ENCODE assay signal across 15 cellular contexts in the genomic region with DNA sequence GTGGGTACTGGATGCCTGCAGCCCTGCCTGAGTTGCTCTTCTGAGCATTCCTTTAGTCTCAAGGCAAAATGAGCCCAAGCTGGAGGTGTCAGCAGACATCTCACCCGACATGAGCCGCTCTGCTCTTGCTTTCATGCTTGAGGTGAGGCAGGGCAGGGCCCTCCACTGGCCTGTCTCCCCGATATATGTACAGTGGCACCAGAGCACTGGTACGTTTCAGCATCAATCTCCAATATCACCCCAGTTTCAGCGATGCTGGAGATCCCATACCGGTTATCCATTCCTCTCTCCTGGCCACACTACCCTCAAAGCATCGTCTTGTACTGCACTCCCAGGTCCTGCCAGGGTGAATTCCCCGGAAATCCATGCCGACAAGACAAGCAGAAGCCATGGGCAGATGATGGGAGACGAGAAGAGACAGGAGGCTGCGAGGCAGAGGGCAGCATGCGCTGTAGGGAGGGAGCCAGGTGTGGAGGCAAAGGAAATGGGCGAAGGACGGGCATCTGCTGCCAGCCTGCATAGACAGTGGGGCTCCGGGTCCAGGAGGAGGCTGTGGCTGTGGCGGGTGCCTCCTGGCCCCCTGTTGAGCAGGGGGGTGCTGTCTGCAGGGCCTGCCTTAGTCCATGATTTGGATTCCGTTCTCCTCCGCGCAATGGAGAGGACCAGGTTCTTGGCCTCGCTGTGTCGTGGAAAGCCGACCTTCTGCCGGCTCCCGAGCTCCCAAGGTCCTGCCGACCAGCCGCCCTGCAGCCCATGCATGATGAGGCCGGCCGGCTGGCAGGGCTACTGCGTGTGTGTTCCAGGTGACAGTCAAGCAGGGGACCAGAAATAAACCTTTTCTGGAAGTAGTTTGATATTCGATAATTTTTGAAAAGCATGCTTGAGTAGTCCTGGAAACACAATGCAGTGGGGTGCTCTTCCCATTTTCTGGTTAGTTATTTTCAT.
DNase-seq lines count a peak whose midpoint lies in the region; ATAC-seq and TF ChIP-seq lines count a peak whose summit lies in the region.
"Had no signal": no experiment of that assay in that cellular context is flagged by ENCODE, and none has a peak within 500 bp of the region (broad histone marks: within the 10 kb centered on the region; RNA-seq: fewer than 3 reads in every experiment).

No MANE protein-coding gene starts in this region.

- H3K4me3 Mint-ChIP-seq in type B pancreatic cell: no peak overlapping the region
- no peak overlapping the region for H3K4me3 Mint-ChIP-seq in activated T-cell treated with anti-CD3 and anti-CD28 coated beads, Interleukin-2, amount 50 U/mL, for 24 hours
- H3K4me3 Mint-ChIP-seq: CD4-positive, alpha-beta memory T cell had no signal

- no peak overlapping the region for H3K27ac Mint-ChIP-seq in type B pancreatic cell
- H3K27ac Mint-ChIP-seq in activated T-cell treated with anti-CD3 and anti-CD28 coated beads, Interleukin-2, amount 50 U/mL, for 24 hours: no peak overlapping the region
- H3K27ac Mint-ChIP-seq: CD4-positive, alpha-beta memory T cell had no signal

- no peaks in the 10 kb centered on the region for H3K36me3 Mint-ChIP-seq in type B pancreatic cell
- no peaks in the 10 kb centered on the region for H3K36me3 Mint-ChIP-seq in activated T-cell treated with anti-CD3 and anti-CD28 coated beads, Interleukin-2, amount 50 U/mL, for 24 hours (ENCODE audit: low read depth)
- H3K36me3 Mint-ChIP-seq: CD4-positive, alpha-beta memory T cell had no signal

- no peak overlapping the region for H3K4me2 ChIP-seq in neuronal stem cell (ENCODE audit: insufficient read depth, low read length, poor library complexity, severe bottlenecking)
- H3K4me2 ChIP-seq: A549 had no signal

- H4K91ac ChIP-seq in neuronal stem cell (ENCODE audit: low read depth, low read length, poor library complexity): no peak overlapping the region

- H3K4me1 ChIP-seq in esophagus muscularis mucosa (no peaks in the 10 kb centered on the region), neuronal stem cell (ENCODE audit: control insufficient read depth in 2 of 2, insufficient read depth in 1 of 2, low read depth in 1 of 2, low read length in 2 of 2) (peaks cover 3% of the 10 kb centered on the region in 2 donors)
- H3K4me1 ChIP-seq: A549, BE2C had no signal

- H3K27me3 Mint-ChIP-seq in type B pancreatic cell: peaks cover 3% of the 10 kb centered on the region
- H3K27me3 Mint-ChIP-seq in activated T-cell treated with anti-CD3 and anti-CD28 coated beads, Interleukin-2, amount 50 U/mL, for 24 hours: peaks cover 3% of the 10 kb centered on the region

- H3K27ac ChIP-seq in coronary artery (no peak overlapping the region), esophagus muscularis mucosa (replicated peaks in 1 of 4) (no peak overlapping the region), neuronal stem cell (replicated peaks; ENCODE audit: low read length) (no peak overlapping the region)
- H3K27ac ChIP-seq: A549, C4-2B had no signal

- no peak overlapping the region for H4K8ac ChIP-seq in neuronal stem cell (ENCODE audit: low read depth, low read length)

- peak overlapping the region; percentile 8 for H2AK5ac ChIP-seq in neuronal stem cell (ENCODE audit: low read depth, low read length)

- peak; percentile 26 for DNase-seq in coronary artery (ENCODE audit: low spot score)
- peak; percentile 89 for DNase-seq in esophagus muscularis mucosa (ENCODE audit: extremely low spot score)
- DNase-seq in neuronal stem cell (ENCODE audit: low spot score): no peak
- DNase-seq in type B pancreatic cell (ENCODE audit: extremely low spot score, unreplicated experiment): peak; percentile 56
- no peak for DNase-seq in NCI-H2107 (lab: John Stamatoyannopoulos, UW)
- DNase-seq in activated T-cell treated with anti-CD3 and anti-CD28 coated beads, Interleukin-2, amount 50 U/mL, for 24 hours: no peak
- DNase-seq: BE2C; CD4-positive, alpha-beta memory T cell; DMS79; GOT3; IMR-90 had no signal

- H3K4ac ChIP-seq in neuronal stem cell (ENCODE audit: low read length): no peak overlapping the region

- no peak overlapping the region for H2BK5ac ChIP-seq in neuronal stem cell (ENCODE audit: low read length)

- H3K4me1 Mint-ChIP-seq in type B pancreatic cell (ENCODE audit: unreplicated experiment): peaks cover 4% of the 10 kb centered on the region
- no peaks in the 10 kb centered on the region for H3K4me1 Mint-ChIP-seq in activated T-cell treated with anti-CD3 and anti-CD28 coated beads, Interleukin-2, amount 50 U/mL, for 24 hours (ENCODE audit: low read depth)
- H3K4me1 Mint-ChIP-seq: CD4-positive, alpha-beta memory T cell had no signal

- H3K18ac ChIP-seq in neuronal stem cell (ENCODE audit: low read length): no peak overlapping the region

- TF ChIP-seq POLR2A in esophagus muscularis mucosa (IDR thresholded peaks at IDR 0.05; ENCODE audit: low read depth): no peak

- no peak for ATAC-seq in GM19395 (IDR thresholded peaks at IDR 0.05; ENCODE audit: unreplicated experiment)
- ATAC-seq: A549, GM12878 had no signal

- TF ChIP-seq CTCF in coronary artery (IDR thresholded peaks at IDR 0.05) (no peak), esophagus muscularis mucosa (IDR thresholded peaks at IDR 0.05) (no peak), type B pancreatic cell (conservative IDR thresholded peaks at IDR 0.05) (no peak)

- H2AFZ ChIP-seq in neuronal stem cell (ENCODE audit: low read length): no peak overlapping the region

- H2BK120ac ChIP-seq in neuronal stem cell (ENCODE audit: low read depth, low read length): no peak overlapping the region

- peaks cover 1% of the 10 kb centered on the region for H3K79me1 ChIP-seq in neuronal stem cell (ENCODE audit: low read depth, low read length)

- H3K9ac ChIP-seq in neuronal stem cell (ENCODE audit: low read depth, low read length, poor library complexity): no peak overlapping the region

- intact Hi-C loops in esophagus muscularis mucosa (cut with DNase I): no loop called here

- no peaks in the 10 kb centered on the region for H3K36me3 ChIP-seq in esophagus muscularis mucosa
- H3K36me3 ChIP-seq in neuronal stem cell (replicated peaks in 1 of 2; ENCODE audit: control insufficient read depth in 2 of 2, insufficient read depth in 2 of 2, low read length in 2 of 2): no peaks in the 10 kb centered on the region
- H3K36me3 ChIP-seq: BE2C had no signal

- H3K4me3 ChIP-seq in coronary artery: no peak overlapping the region
- H3K4me3 ChIP-seq in esophagus muscularis mucosa: no peak overlapping the region
- no peak overlapping the region for H3K4me3 ChIP-seq in neuronal stem cell (ENCODE audit: low read length in 2 of 2)
- H3K4me3 ChIP-seq: A549, GM12878 had no signal

- no peak overlapping the region for H2BK15ac ChIP-seq in neuronal stem cell (ENCODE audit: low read length)

- H3K23ac ChIP-seq in neuronal stem cell (ENCODE audit: low read depth, low read length, poor library complexity): peak overlapping the region; percentile 23

- H3K9me3 Mint-ChIP-seq in type B pancreatic cell: no peaks in the 10 kb centered on the region
- peaks cover 2% of the 10 kb centered on the region for H3K9me3 Mint-ChIP-seq in activated T-cell treated with anti-CD3 and anti-CD28 coated beads, Interleukin-2, amount 50 U/mL, for 24 hours

- no peak for TF ChIP-seq EP300 in esophagus muscularis mucosa (IDR thresholded peaks at IDR 0.05)

- 85% methylated on average over 28 of the region's 30 CpGs for WGBS in esophagus muscularis mucosa
- WGBS in neuronal stem cell (ENCODE audit: extremely low coverage in 2 of 2, insufficient read length in 2 of 2, insufficient replicate concordance in 1 of 2), 2 donors: no CpG with 5 or more reads among the region's 30 CpGs

- H3K14ac ChIP-seq in neuronal stem cell (ENCODE audit: low read length): peak overlapping the region; percentile 41

- H2BK12ac ChIP-seq in neuronal stem cell (ENCODE audit: low read length): no peak overlapping the region

- H3K27me3 ChIP-seq in esophagus muscularis mucosa (peaks cover 0 to 16% (median 0%) of the 10 kb centered on the region in 4 donors), neuronal stem cell (ENCODE audit: control insufficient read depth in 3 of 3, insufficient read depth in 3 of 3, low read depth in 1 of 3, low read length in 3 of 3) (no peaks in the 10 kb centered on the region)
- H3K27me3 ChIP-seq: BE2C had no signal

- no peaks in the 10 kb centered on the region for H3K9me3 ChIP-seq in esophagus muscularis mucosa
- no peaks in the 10 kb centered on the region for H3K9me3 ChIP-seq in neuronal stem cell (replicated peaks in 1 of 2; ENCODE audit: control insufficient read depth in 2 of 2, insufficient read depth in 1 of 2, low read depth in 1 of 2, low read length in 2 of 2)
- H3K9me3 ChIP-seq: A549 had no signal

Comparison
In these comparisons a context has a peak if more than half of its experiments do, and no peak if none do; other contexts are left out.
1. DNase-seq: peak in coronary artery (single experiment), esophagus muscularis mucosa (single experiment) and type B pancreatic cell (single experiment); none in neuronal stem cell (single experiment), NCI-H2107 (single experiment) and activated T-cell treated with anti-CD3 and anti-CD28 coated beads, Interleukin-2, amount 50 U/mL, for 24 hours (single experiment).